Comparison of ENCODE assay signal across 31 cellular contexts in genomic region chr6:27414300-27414699, GRCh38.
"Had no signal": no experiment of that assay in that cellular context is flagged by ENCODE, and none has a peak within 500 bp of the region (broad histone marks: within the 10 kb centered on the region; RNA-seq: fewer than 3 reads in every experiment).

No MANE protein-coding gene starts in this region.

- DNase-seq: activated CD4-positive, alpha-beta memory T cell treated with anti-CD3 and anti-CD28 coated beads for 36 hours; activated CD4-positive, alpha-beta T cell treated with anti-CD3 and anti-CD28 coated beads for 36 hours; activated CD4-positive, alpha-beta T cell treated with anti-CD3 and anti-CD28 coated beads, Interleukin-2, amount 10 ng/mL, durations not matched to agents 24 days and 14 days; activated CD4-positive, CD25-positive, alpha-beta regulatory T cell; activated CD4-positive, CD25-positive, alpha-beta regulatory T cell treated with anti-CD3 and anti-CD28 coated beads, Interleukin-2, amount 50 U/mL, for 72 hours; activated CD8-positive, alpha-beta memory T cell treated with anti-CD3 and anti-CD28 coated beads, Interleukin-2, amount 10 ng/mL, durations not matched to agents 7 days and 5 days; activated CD8-positive, alpha-beta memory T cell treated with anti-CD3 and anti-CD28 coated beads, Interleukin-2, amount 50 U/mL, for 4 hours; activated CD8-positive, alpha-beta T cell treated with anti-CD3 and anti-CD28 coated beads, Interleukin-2, amount 10 ng/mL, durations not matched to agents 7 days and 5 days; activated effector memory CD4-positive, alpha-beta T cell treated with anti-CD3 and anti-CD28 coated beads, Interleukin-2, amount 50 U/mL, for 16 hours; activated naive CD4-positive, alpha-beta T cell treated with anti-CD3 and anti-CD28 coated beads for 36 hours; activated naive CD8-positive, alpha-beta T cell treated with anti-CD3 and anti-CD28 coated beads for 36 hours; activated naive CD8-positive, alpha-beta T cell treated with anti-CD3 and anti-CD28 coated beads, Interleukin-2, amount 50 U/mL, for 24 hours; activated T-cell treated with anti-CD3 and anti-CD28 coated beads, Interleukin-2, amount 50 U/mL, for 1 hour; activated T-cell treated with anti-CD3 and anti-CD28 coated beads, Interleukin-2, amount 50 U/mL, for 48 hours; adrenal gland; central memory CD4-positive, alpha-beta T cell; cerebellar nuclear complex; colonic mucosa; effector memory CD4-positive, alpha-beta T cell; endodermal cell; foreskin fibroblast; T-helper 2 cell had no signal

- H3K4me3 ChIP-seq: adrenal gland, ascending aorta, breast epithelium, cardiac muscle cell, colonic mucosa had no signal

- H3K9me3 ChIP-seq: adrenal gland, ascending aorta, colonic mucosa had no signal

- H3K27me3 Mint-ChIP-seq: activated CD4-positive, alpha-beta T cell treated with anti-CD3 and anti-CD28 coated beads, Interleukin-2, amount 10 ng/mL, durations not matched to agents 24 days and 14 days had no signal

- H3K4me3 Mint-ChIP-seq: activated CD4-positive, alpha-beta memory T cell treated with anti-CD3 and anti-CD28 coated beads for 36 hours; activated CD4-positive, alpha-beta T cell treated with anti-CD3 and anti-CD28 coated beads for 36 hours; activated CD4-positive, alpha-beta T cell treated with anti-CD3 and anti-CD28 coated beads, Interleukin-2, amount 10 ng/mL, durations not matched to agents 24 days and 14 days; activated CD8-positive, alpha-beta memory T cell treated with anti-CD3 and anti-CD28 coated beads, Interleukin-2, amount 10 ng/mL, durations not matched to agents 7 days and 5 days; activated CD8-positive, alpha-beta T cell treated with anti-CD3 and anti-CD28 coated beads, Interleukin-2, amount 10 ng/mL, durations not matched to agents 7 days and 5 days; activated naive CD4-positive, alpha-beta T cell treated with anti-CD3 and anti-CD28 coated beads for 36 hours; activated naive CD4-positive, alpha-beta T cell treated with anti-CD3 and anti-CD28 coated beads, Interleukin-2, amount 50 U/mL, for 24 hours; activated naive CD8-positive, alpha-beta T cell treated with anti-CD3 and anti-CD28 coated beads for 36 hours; activated naive CD8-positive, alpha-beta T cell treated with anti-CD3 and anti-CD28 coated beads, Interleukin-2, amount 50 U/mL, for 24 hours; activated T-helper 1 cell treated with anti-CD3 and anti-CD28 coated beads, Interleukin-12 subunit alpha, Interleukin-12 subunit beta, Interleukin-2, Interleukin-4 antibody, amounts not matched to agents 30 ng/mL and 10 ng/mL and 1 ng/mL, durations not matched to agents 14 hours and 24 hours and 36 hours; brain; endodermal cell had no signal

- H3K27ac ChIP-seq: adrenal gland, ascending aorta, breast epithelium, cardiac muscle cell, colonic mucosa had no signal

- FAIRE-seq: frontal cortex had no signal

- H3K9me3 Mint-ChIP-seq: activated CD4-positive, alpha-beta memory T cell treated with anti-CD3 and anti-CD28 coated beads for 36 hours; activated naive CD4-positive, alpha-beta T cell treated with anti-CD3 and anti-CD28 coated beads for 36 hours; activated naive CD4-positive, alpha-beta T cell treated with anti-CD3 and anti-CD28 coated beads, Interleukin-2, amount 50 U/mL, for 24 hours; activated naive CD8-positive, alpha-beta T cell treated with anti-CD3 and anti-CD28 coated beads for 36 hours; endodermal cell had no signal

- H3K27ac Mint-ChIP-seq: activated CD4-positive, alpha-beta memory T cell treated with anti-CD3 and anti-CD28 coated beads for 36 hours; activated CD4-positive, alpha-beta T cell treated with anti-CD3 and anti-CD28 coated beads for 36 hours; activated CD4-positive, alpha-beta T cell treated with anti-CD3 and anti-CD28 coated beads, Interleukin-2, amount 10 ng/mL, durations not matched to agents 24 days and 14 days; activated CD8-positive, alpha-beta memory T cell treated with anti-CD3 and anti-CD28 coated beads, Interleukin-2, amount 10 ng/mL, durations not matched to agents 7 days and 5 days; activated CD8-positive, alpha-beta T cell treated with anti-CD3 and anti-CD28 coated beads, Interleukin-2, amount 10 ng/mL, durations not matched to agents 7 days and 5 days; activated naive CD4-positive, alpha-beta T cell treated with anti-CD3 and anti-CD28 coated beads for 36 hours; activated naive CD4-positive, alpha-beta T cell treated with anti-CD3 and anti-CD28 coated beads, Interleukin-2, amount 50 U/mL, for 24 hours; activated naive CD8-positive, alpha-beta T cell treated with anti-CD3 and anti-CD28 coated beads for 36 hours; activated naive CD8-positive, alpha-beta T cell treated with anti-CD3 and anti-CD28 coated beads, Interleukin-2, amount 50 U/mL, for 24 hours; activated T-helper 1 cell treated with anti-CD3 and anti-CD28 coated beads, Interleukin-12 subunit alpha, Interleukin-12 subunit beta, Interleukin-2, Interleukin-4 antibody, amounts not matched to agents 30 ng/mL and 10 ng/mL and 1 ng/mL, durations not matched to agents 14 hours and 24 hours and 36 hours; activated T-helper 2 cell treated with anti-CD3 and anti-CD28 coated beads, Interferon-gamma antibody, Interleukin-2, Interleukin-4, amounts not matched to agents 10 μg/mL and 5 μg/mL and 100 μg/mL, durations not matched to agents 14 hours and 24 hours and 36 hours; brain; endodermal cell had no signal

- H3K36me3 ChIP-seq: adrenal gland, ascending aorta, breast epithelium, cardiac muscle cell, colonic mucosa had no signal

- H3K27me3 ChIP-seq: adrenal gland, ascending aorta, breast epithelium, cardiac muscle cell, colonic mucosa had no signal

- ATAC-seq: activated CD4-positive, alpha-beta T cell treated with anti-CD3 and anti-CD28 coated beads for 36 hours; activated CD8-positive, alpha-beta memory T cell treated with anti-CD3 and anti-CD28 coated beads, Interleukin-2, amount 10 ng/mL, durations not matched to agents 7 days and 5 days; activated CD8-positive, alpha-beta T cell treated with anti-CD3 and anti-CD28 coated beads, Interleukin-2, amount 10 ng/mL, durations not matched to agents 7 days and 5 days; activated naive CD8-positive, alpha-beta T cell treated with anti-CD3 and anti-CD28 coated beads, Interleukin-2, amount 50 U/mL, for 24 hours; esophagus mucosa had no signal

- H3K4me1 Mint-ChIP-seq: activated CD4-positive, alpha-beta T cell treated with anti-CD3 and anti-CD28 coated beads for 36 hours; activated CD4-positive, alpha-beta T cell treated with anti-CD3 and anti-CD28 coated beads, Interleukin-2, amount 10 ng/mL, durations not matched to agents 24 days and 14 days; activated CD8-positive, alpha-beta memory T cell treated with anti-CD3 and anti-CD28 coated beads, Interleukin-2, amount 10 ng/mL, durations not matched to agents 7 days and 5 days; activated naive CD4-positive, alpha-beta T cell treated with anti-CD3 and anti-CD28 coated beads, Interleukin-2, amount 50 U/mL, for 24 hours; activated naive CD8-positive, alpha-beta T cell treated with anti-CD3 and anti-CD28 coated beads for 36 hours; activated naive CD8-positive, alpha-beta T cell treated with anti-CD3 and anti-CD28 coated beads, Interleukin-2, amount 50 U/mL, for 24 hours; brain had no signal

- H3K36me3 Mint-ChIP-seq: activated CD4-positive, alpha-beta memory T cell treated with anti-CD3 and anti-CD28 coated beads for 36 hours; activated CD8-positive, alpha-beta memory T cell treated with anti-CD3 and anti-CD28 coated beads, Interleukin-2, amount 10 ng/mL, durations not matched to agents 7 days and 5 days; activated naive CD8-positive, alpha-beta T cell treated with anti-CD3 and anti-CD28 coated beads for 36 hours; brain had no signal

- H3K4me1 ChIP-seq: adrenal gland, ascending aorta, breast epithelium, colonic mucosa had no signal
